ENCODE assay signal across 8 cellular contexts in genomic region chr3:113745273-113746068, GRCh38. TPM values are rescaled to one million over a fixed set of nuclear protein-coding genes. Genes with fewer than 3 reads are reported as not detected.
DNase-seq lines count a peak whose midpoint lies in the region; ATAC-seq and TF ChIP-seq lines count a peak whose summit lies in the region.

No MANE protein-coding gene starts in this region.

- peak overlapping the region; percentile 98 for H3K27ac ChIP-seq in OCI-LY1 (ENCODE audit: low read depth, low read length, poor library complexity, severe bottlenecking)

- peak overlapping the region; percentile 100 for H3K27ac Mint-ChIP-seq in Caco-2 (ENCODE audit: unreplicated experiment)

- POLR2A ChIA-PET in Caco-2 (lab: Charles Lee) = interaction anchor here (1.4 to 1.6 kb wide), 3 partner anchors 12 to 231 kb away, joined by 4 read pairs; partner anchors contain the start of genes SPICE1 and USF3

- no peaks in the 10 kb centered on the region for H4K20me1 ChIP-seq in OCI-LY1 (ENCODE audit: insufficient read depth, low read length)

- peak; percentile 57 for ATAC-seq in GM21528 (IDR thresholded peaks at IDR 0.05; ENCODE audit: low FRiP score, unreplicated experiment)

- H3K79me2 ChIP-seq in OCI-LY1 (ENCODE audit: insufficient read depth, low read length) = peaks cover 86% of the 10 kb centered on the region

- TF ChIP-seq CTCF in Caco-2 (IDR thresholded peaks at IDR 0.05; ENCODE audit: insufficient read depth in 1 of 2, low read depth in 1 of 2, low read length in 1 of 2, severe bottlenecking in 1 of 2, unreplicated experiment in 1 of 2) (peak; percentile 42 to 68), OCI-LY1 (IDR thresholded peaks at IDR 0.05; ENCODE audit: low read length) (peak; percentile 70)

- H3K27me3 Mint-ChIP-seq in Caco-2 (ENCODE audit: insufficient read depth, unreplicated experiment) = no peaks in the 10 kb centered on the region

- peak overlapping the region; percentile 96 for H3K4me3 Mint-ChIP-seq in Caco-2 (ENCODE audit: unreplicated experiment)

- H3F3A ChIP-seq in OCI-LY1 (ENCODE audit: insufficient read depth, low read length) = no peaks in the 10 kb centered on the region

- peak overlapping the region; percentile 78 for H3K4me3 ChIP-seq in Caco-2 (ENCODE audit: low read depth, low read length)
- H3K4me3 ChIP-seq in OCI-LY1 (ENCODE audit: low read depth, low read length, poor library complexity, severe bottlenecking) = peak overlapping the region; percentile 98

- no peaks in the 10 kb centered on the region for H3K27me3 ChIP-seq in Caco-2 (replicated peaks; ENCODE audit: control insufficient read depth, insufficient read depth, low read length)
- H3K27me3 ChIP-seq in OCI-LY1 (ENCODE audit: insufficient read depth, low read length) = no peaks in the 10 kb centered on the region

- CTCF ChIA-PET in Caco-2 (lab: Charles Lee) = interaction anchor here (0.6 to 3.2 kb wide), 13 partner anchors 9 to 229 kb away, joined by 3 to 37 read pairs (median 4); partner anchors contain the start of genes GRAMD1C and USF3

- H3K9me3 ChIP-seq in Caco-2 (no peaks in the 10 kb centered on the region), OCI-LY1 (ENCODE audit: low read length) (no peaks in the 10 kb centered on the region)

- BruUV-seq in Caco-2 (replicated peaks; lab: Mats Ljungman, UMichigan) = no TSS peak

- H3K4me1 Mint-ChIP-seq in Caco-2 (ENCODE audit: low read depth, unreplicated experiment) = peaks cover 16% of the 10 kb centered on the region

- no peaks in the 10 kb centered on the region for H3K9me3 Mint-ChIP-seq in Caco-2 (ENCODE audit: unreplicated experiment)

- no peaks in the 10 kb centered on the region for H3K9me2 ChIP-seq in OCI-LY1 (ENCODE audit: low read depth, low read length)

- intact Hi-C loops in Caco-2 (cut with micrococcal nuclease; ENCODE audit: unreplicated experiment) = loop anchor here (1.0 to 5.0 kb wide), 5 partner anchors 9 to 228 kb away; partner anchors contain the start of genes SPICE1, USF3 and ZDHHC23

- H3K4me2 ChIP-seq in OCI-LY1 (ENCODE audit: low read length) = peak overlapping the region; percentile 93

- no peak overlapping the region for H2AFZ ChIP-seq in OCI-LY1 (ENCODE audit: low read length)

- 0 out of 2 replicates have a peak, but pooled peaks cover 3% of the 10 kb centered on the region for H3K4me1 ChIP-seq in Caco-2
- H3K4me1 ChIP-seq in OCI-LY1 (ENCODE audit: insufficient read depth, low read length, severe bottlenecking) = peaks cover 69% of the 10 kb centered on the region

- H3K9ac ChIP-seq in OCI-LY1 (ENCODE audit: low read length) = peak overlapping the region; percentile 98

- peaks cover 37% of the 10 kb centered on the region for H3K36me3 Mint-ChIP-seq in Caco-2 (ENCODE audit: insufficient read depth, unreplicated experiment)

- H3K36me3 ChIP-seq in Caco-2 (ENCODE audit: control insufficient read depth, insufficient read depth, low read length) (no peaks in the 10 kb centered on the region), OCI-LY1 (ENCODE audit: insufficient read depth, low read length) (peaks cover 21% of the 10 kb centered on the region)

- DNase-seq in Caco-2 = peak; percentile 75 to 79
- peak; percentile 81 for DNase-seq in HuH-7.5 (ENCODE audit: low spot score)
- DNase-seq in activated T-cell treated with anti-CD3 and anti-CD28 coated beads for 1 hour (ENCODE audit: low read depth) = peak; percentile 63
- DNase-seq in epidermal melanocyte (ENCODE audit: insufficient read length, low spot score) = peak; percentile 67
- DNase-seq in mucosa of gallbladder (ENCODE audit: low spot score) = peak; percentile 84
- DNase-seq in stimulated activated CD8-positive, alpha-beta memory T cell treated with anti-CD3 and anti-CD28 coated beads, Interleukin-4, amount 100 ng/mL, for 4 hours (ENCODE audit: low read depth in 2 of 2, low spot score in 1 of 2) = peak; percentile 56 to 65

RNA-seq across cellular contexts. Expression of gene NAA50, which starts 0.6 kb away (rescaled TPM):
- total RNA-seq in Caco-2 (2022) = 182 and 188 TPM in 2 replicates
- 78.6 TPM for total RNA-seq in mucosa of gallbladder

RNA-seq across cellular contexts. Expression of gene ATP6V1A, which starts 1.4 kb away (rescaled TPM):
- total RNA-seq in Caco-2 (2022) = 93.0 and 96.4 TPM in 2 replicates
- total RNA-seq in mucosa of gallbladder = 81.5 TPM

RNA-seq across cellular contexts. Expression of gene USF3, which starts 49.0 kb away (rescaled TPM):
- total RNA-seq in Caco-2 (2022) = 10.9 and 12.1 TPM in 2 replicates
- total RNA-seq in mucosa of gallbladder = 18.6 TPM

Comparison
In these comparisons a context has a peak if more than half of its experiments do, and no peak if none do; other contexts are left out.
1. Peak in every context shown above with its lines: DNase-seq, ATAC-seq, H3K4me3 ChIP-seq and H3K27ac ChIP-seq.